In genomic region chr12:47846294-47846996, GRCh38 we compare ENCODE assay signal across 17 cellular contexts.
"Had no signal": no experiment of that assay in that cellular context is flagged by ENCODE, and none has a peak within 500 bp of the region (broad histone marks: within the 10 kb centered on the region; RNA-seq: fewer than 3 reads in every experiment).

No MANE protein-coding gene starts in this region.

- H3K4me1 ChIP-seq: ascending aorta had no signal

- H3K9me3 Mint-ChIP-seq: activated T-cell treated with anti-CD3 and anti-CD28 coated beads, Interleukin-2, amount 50 U/mL, for 4 hours; natural killer cell treated with Interleukin-12 subunit alpha and Interleukin-12 subunit beta and Interleukin-15 and Interleukin-18, amount 100 ng/mL, for 72 hours; T-helper 1 cell treated with Interleukin-12 subunit alpha and Interleukin-12 subunit beta and Interleukin-4 antibody, amounts not matched to agents 30 μg/mL and 1 μg/mL, for 36 hours; WTC11 had no signal

- H3K27ac Mint-ChIP-seq: natural killer cell treated with Interleukin-12 subunit alpha and Interleukin-12 subunit beta and Interleukin-15 and Interleukin-18, amount 100 ng/mL, for 72 hours; WTC11 had no signal

- H3K9me3 ChIP-seq: ascending aorta, esophagus squamous epithelium, stomach, thoracic aorta had no signal

- H3K4me3 Mint-ChIP-seq: activated T-cell treated with anti-CD3 and anti-CD28 coated beads, Interleukin-2, amount 50 U/mL, for 4 hours; natural killer cell treated with Interleukin-12 subunit alpha and Interleukin-12 subunit beta and Interleukin-15 and Interleukin-18, amount 100 ng/mL, for 72 hours; T-helper 1 cell treated with Interleukin-12 subunit alpha and Interleukin-12 subunit beta and Interleukin-4 antibody, amounts not matched to agents 30 μg/mL and 1 μg/mL, for 36 hours; WTC11 had no signal

- DNase-seq: activated CD4-positive, alpha-beta T cell treated with anti-CD3 and anti-CD28 coated beads for 48 hours; activated gamma-delta T cell treated with Interleukin-2 at 50 U/mL for 16 hours; activated T-cell treated with anti-CD3 and anti-CD28 coated beads, Interleukin-2, amount 50 U/mL, for 4 hours; esophagus squamous epithelium; foreskin fibroblast; head of caudate nucleus; mesenchymal stem cell; stimulated activated CD4-positive, alpha-beta T cell treated with anti-CD3 and anti-CD28 coated beads, Interleukin-4, amount 100 ng/mL, for 1 hour; stimulated activated CD8-positive, alpha-beta memory T cell treated with anti-CD3 and anti-CD28 coated beads, Interleukin-4, amount 100 ng/mL, for 48 hours; stomach had no signal

- H3K27me3 ChIP-seq: ascending aorta, esophagus squamous epithelium, stomach had no signal

- H3K4me3 ChIP-seq: ascending aorta, esophagus squamous epithelium, stomach, thoracic aorta had no signal

- ATAC-seq: activated T-cell treated with anti-CD3 and anti-CD28 coated beads, Interleukin-2, amount 50 U/mL, for 4 hours; left lobe of liver; natural killer cell treated with Interleukin-12 subunit alpha and Interleukin-12 subunit beta and Interleukin-15 and Interleukin-18, amount 100 ng/mL, for 72 hours; WTC11 had no signal

- H3K36me3 ChIP-seq: thoracic aorta had no signal

- H3K36me3 Mint-ChIP-seq: natural killer cell treated with Interleukin-12 subunit alpha and Interleukin-12 subunit beta and Interleukin-15 and Interleukin-18, amount 100 ng/mL, for 72 hours; WTC11 had no signal

- H3K27ac ChIP-seq: ascending aorta, esophagus squamous epithelium, stomach, thoracic aorta had no signal

- FAIRE-seq: islet of Langerhans had no signal
